In the genomic region with DNA sequence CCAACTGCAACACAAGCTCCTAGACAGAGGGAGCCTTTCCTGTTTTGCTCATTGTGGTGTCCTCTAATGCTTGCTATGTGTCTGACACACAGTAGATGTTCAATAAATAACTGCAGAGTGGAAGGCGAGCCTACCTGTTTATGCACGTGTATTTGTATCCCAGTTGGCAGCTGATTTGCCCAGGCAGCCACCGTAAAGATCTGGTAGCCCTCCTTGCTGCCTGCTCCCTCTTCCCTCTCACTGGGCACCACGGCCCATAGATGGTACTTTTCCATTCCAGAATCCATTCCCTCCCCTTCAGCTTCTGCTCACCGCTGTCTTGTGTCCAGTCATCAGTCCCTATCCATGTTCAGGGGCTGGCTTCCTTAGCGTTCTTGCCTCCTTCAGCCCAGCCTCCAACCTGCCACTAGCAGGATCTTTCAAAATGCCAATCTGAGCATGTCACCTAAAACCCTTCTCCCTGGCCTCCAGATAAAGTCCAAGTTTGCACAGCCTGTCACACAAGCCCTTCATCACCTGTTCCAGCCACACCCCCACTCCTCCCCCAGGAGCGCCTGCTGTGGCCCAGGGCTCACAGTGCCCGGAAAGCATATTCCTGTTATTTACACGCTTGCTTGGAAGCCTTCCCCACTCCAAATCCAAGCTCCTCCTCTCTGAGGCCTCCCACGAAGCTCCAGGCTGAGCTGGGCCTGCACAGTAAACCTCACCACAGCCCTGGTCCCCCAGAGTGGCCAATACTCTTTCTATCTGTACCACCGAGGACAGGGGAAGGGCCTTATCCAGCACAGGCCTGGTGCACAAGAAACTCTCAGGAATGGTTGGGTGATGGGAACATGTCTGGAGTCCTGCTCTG, we compare ENCODE assay signal across 11 cellular contexts. TPM values are rescaled to one million over a fixed set of nuclear protein-coding genes. Genes with fewer than 3 reads are reported as not detected.
A peak's percentile ranks its signal among the peaks of the same experiment; 100 is the strongest.
DNase-seq lines count a peak whose midpoint lies in the region; ATAC-seq and TF ChIP-seq lines count a peak whose summit lies in the region.
"Had no signal": no experiment of that assay in that cellular context is flagged by ENCODE, and none has a peak within 500 bp of the region (broad histone marks: within the 10 kb centered on the region; RNA-seq: fewer than 3 reads in every experiment).

No MANE protein-coding gene starts in this region.

- H3K9me3 ChIP-seq in mucosa of rectum (ENCODE audit: control insufficient read depth in 2 of 2, low read length in 2 of 2) (no peaks in the 10 kb centered on the region), tibial artery (no peaks in the 10 kb centered on the region)

- H3K36me3 ChIP-seq in mucosa of rectum (ENCODE audit: control insufficient read depth in 2 of 2, insufficient read depth in 2 of 2, low read length in 2 of 2), result no peaks in the 10 kb centered on the region
- H3K36me3 ChIP-seq in tibial artery, result peaks cover 5 to 26% (median 6%) of the 10 kb centered on the region in 3 donors

- ATAC-seq in esophagus mucosa (peak; percentile 22), GM21515 (IDR thresholded peaks at IDR 0.05; ENCODE audit: unreplicated experiment) (no peak), HG03025 (IDR thresholded peaks at IDR 0.05; ENCODE audit: low FRiP score, unreplicated experiment) (no peak), HG02981 (IDR thresholded peaks at IDR 0.05; ENCODE audit: unreplicated experiment) (no peak)

- DNase-seq in DMS79 treated with DMSO at 0.1 percent for 48 hours (lab: John Stamatoyannopoulos, UW), result peak; percentile 2
- no peak for DNase-seq in DMS79 (lab: John Stamatoyannopoulos, UW)
- DNase-seq in tibial artery, result no peak
- DNase-seq: mammary epithelial cell; NCI-H774; stimulated activated CD4-positive, alpha-beta T cell treated with anti-CD3 and anti-CD28 coated beads, Interleukin-4, amount 100 ng/mL, for 1 hour had no signal

- H3K4me1 ChIP-seq in mucosa of rectum (ENCODE audit: control insufficient read depth in 2 of 2, insufficient read depth in 2 of 2, low read length in 2 of 2), result peaks cover 11 to 15% of the 10 kb centered on the region in 2 donors
- H3K4me1 ChIP-seq in tibial artery, result peaks cover 0 to 46% (median 34%) of the 10 kb centered on the region in 4 donors

- H3K4me3 ChIP-seq in mucosa of rectum (ENCODE audit: low read length in 2 of 2) (no peak overlapping the region), tibial artery (no peak overlapping the region)

- H3K9ac ChIP-seq in mucosa of rectum (ENCODE audit: low read depth in 1 of 2, low read length in 2 of 2), result no peak overlapping the region

- peak overlapping the region; percentile 40 to 50 for H3K27ac ChIP-seq in mucosa of rectum (ENCODE audit: low read depth in 2 of 2, low read length in 2 of 2)
- peak overlapping the region; percentile 6 to 33 for H3K27ac ChIP-seq in tibial artery

- H3K27me3 ChIP-seq in mucosa of rectum (ENCODE audit: control insufficient read depth in 2 of 2, insufficient read depth in 2 of 2, low read length in 2 of 2) (no peaks in the 10 kb centered on the region), tibial artery (no peaks in the 10 kb centered on the region)

- intact Hi-C loops in tibial artery (cut with DNase I; ENCODE audit: low total_unique reads), result no loop called here

- TF ChIP-seq CTCF in tibial artery (IDR thresholded peaks at IDR 0.05), result no peak

RNA-seq across cellular contexts. Expression of gene ZCCHC24, which starts 21.0 kb away (rescaled TPM):
- total RNA-seq in esophagus mucosa, result 3.3 TPM
